In genomic region chr1:36692465-36692864, GRCh38 we compare ENCODE assay signal across 2 cellular contexts.
TF ChIP-seq lines count a peak whose summit lies in the region.

No MANE protein-coding gene starts in this region.

TF ChIP-seq in SK-N-SH treated with all-trans-retinoic acid at 6 μM for 48 hours, 23 proteins besides CTCF, POLR2A, EP300 and RAD21:
- TF ChIP-seq CREB5 (CRISPR knock-in tag; IDR thresholded peaks at IDR 0.05; ENCODE audit: low read depth): no peak
- TF ChIP-seq ZFP3 (CRISPR knock-in tag; IDR thresholded peaks at IDR 0.05): peak; percentile 72; the same call in 1 of the 2 replicates
TF ChIP-seq in SK-N-SH treated with all-trans-retinoic acid at 6 μM for 48 hours: peak in this region for 1.

TF ChIP-seq in SK-N-SH, 30 proteins besides CTCF, POLR2A, EP300 and RAD21 (continued from another document):
- no peak for TF ChIP-seq IRF3 (IDR thresholded peaks at IDR 0.05; ENCODE audit: low read depth, low read length)
- no peak for TF ChIP-seq TEAD4 (IDR thresholded peaks at IDR 0.05; ENCODE audit: borderline replicate concordance, insufficient read depth)
- no peak for TF ChIP-seq POLR2AphosphoS5 (IDR thresholded peaks at IDR 0.05; ENCODE audit: low read depth, low read length)
- TF ChIP-seq GATA2 (CRISPR knock-in tag; IDR thresholded peaks at IDR 0.05): no peak
- no peak for TF ChIP-seq EZH2phosphoT487 (IDR thresholded peaks at IDR 0.05; ENCODE audit: borderline replicate concordance, low read depth)
- TF ChIP-seq GABPA (IDR thresholded peaks at IDR 0.05; ENCODE audit: low read depth): no peak
- TF ChIP-seq USF2 (IDR thresholded peaks at IDR 0.05; ENCODE audit: borderline replicate concordance, low read depth, low read length): no peak
- TF ChIP-seq JUND (IDR thresholded peaks at IDR 0.05): no peak
- no peak for TF ChIP-seq REST (IDR thresholded peaks at IDR 0.05; ENCODE audit: low read depth, low read length)
- no peak for TF ChIP-seq PBX3 (IDR thresholded peaks at IDR 0.05)
- no peak for TF ChIP-seq FOSL2 (IDR thresholded peaks at IDR 0.05; ENCODE audit: borderline replicate concordance, low read depth)
